8 cellular contexts compared by ENCODE assay signal in the genomic region with DNA sequence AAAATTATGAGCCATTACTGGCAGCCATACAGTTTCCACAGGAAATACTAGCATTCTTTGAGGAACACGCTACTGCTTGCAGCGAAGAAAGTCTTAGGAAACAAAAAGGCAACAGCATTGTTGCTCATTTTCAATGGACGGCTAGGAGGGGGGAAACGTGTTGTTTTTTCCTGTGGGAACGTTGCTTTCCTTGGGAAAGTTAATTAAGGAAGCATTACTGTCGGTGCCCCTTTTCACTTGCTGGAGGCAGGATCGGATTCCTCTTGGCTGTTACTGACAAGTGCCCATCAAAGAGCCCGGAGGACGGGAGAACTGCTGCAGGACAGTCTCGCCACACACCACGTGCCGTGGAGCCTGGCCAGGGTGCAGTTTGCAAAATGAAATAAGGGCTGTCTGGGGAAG. TPM values are rescaled to one million over a fixed set of nuclear protein-coding genes. Genes with fewer than 3 reads are reported as not detected.
DNase-seq lines count a peak whose midpoint lies in the region; ATAC-seq and TF ChIP-seq lines count a peak whose summit lies in the region.

No MANE protein-coding gene starts in this region.

- no peaks in the 10 kb centered on the region for H3K27me3 ChIP-seq in right lobe of liver
- peaks cover 0 to 8% of the 10 kb centered on the region in 2 donors for H3K27me3 ChIP-seq in tibial nerve
- no peaks in the 10 kb centered on the region for H3K27me3 ChIP-seq in thyroid gland

- peaks cover 0 to 14% (median 5%) of the 10 kb centered on the region in 4 donors for H3K4me1 ChIP-seq in right lobe of liver
- H3K4me1 ChIP-seq in tibial nerve: peaks cover 0 to 25% (median 0%) of the 10 kb centered on the region in 4 donors
- H3K4me1 ChIP-seq in thyroid gland: peaks cover 0 to 10% of the 10 kb centered on the region in 2 donors

- no peaks in the 10 kb centered on the region for H3K9me3 ChIP-seq in right lobe of liver
- peaks cover 0 to 5% (median 0%) of the 10 kb centered on the region in 4 donors for H3K9me3 ChIP-seq in tibial nerve
- H3K9me3 ChIP-seq in thyroid gland: no peaks in the 10 kb centered on the region

- no peak for TF ChIP-seq CTCF in right lobe of liver (IDR thresholded peaks at IDR 0.05)
- TF ChIP-seq CTCF in tibial nerve (IDR thresholded peaks at IDR 0.05): no peak
- TF ChIP-seq CTCF in thyroid gland (IDR thresholded peaks at IDR 0.05): no peak

- 6% methylated on average over 10 of the region's 12 CpGs for WGBS in right lobe of liver (ENCODE audit: insufficient coverage, low coverage, low lambda C conversion rate, missing lambda C conversion rate)
- 1 to 3% methylated on average over 12 of the region's 12 CpGs for WGBS in tibial nerve, 2 donors
- WGBS in thyroid gland, 2 donors: 17 to 57% methylated on average over 12 of the region's 12 CpGs

- DNase-seq in NCI-H1092 treated with DMSO at 0.1 percent for 48 hours (lab: John Stamatoyannopoulos, UW) (peak; percentile 68), NCI-H1092 (lab: John Stamatoyannopoulos, UW) (no peak), dedifferentiated amniotic fluid mesenchymal stem cell (ENCODE audit: extremely low spot score) (peak; percentile 49), right lobe of liver (no peak), tibial nerve (ENCODE audit: low spot score in 2 of 2) (peak in 1 of 2 donors; percentile 10), thyroid gland (no peak)

- H3K4me3 ChIP-seq in right lobe of liver (peak overlapping the region; percentile 25 to 46 (median 33)), tibial nerve (peak overlapping the region; percentile 41 to 77 (median 67)), thyroid gland (replicated peaks in 1 of 3) (peak overlapping the region in 1 of 3 donors; percentile 59)

- TF ChIP-seq POLR2A in right lobe of liver (IDR thresholded peaks at IDR 0.05) (no peak), tibial nerve (IDR thresholded peaks at IDR 0.05) (no peak), thyroid gland (IDR thresholded peaks at IDR 0.05) (no peak)

- H3K36me3 ChIP-seq in right lobe of liver (no peaks in the 10 kb centered on the region), tibial nerve (no peaks in the 10 kb centered on the region), thyroid gland (no peaks in the 10 kb centered on the region)

- H3K27ac ChIP-seq in right lobe of liver (no peak overlapping the region), tibial nerve (peak overlapping the region in 1 of 4 donors; percentile 75), thyroid gland (peak overlapping the region in 1 of 3 donors; percentile 1)

- ATAC-seq in right lobe of liver (peak; percentile 27 to 49 (median 38)), HG03565 (IDR thresholded peaks at IDR 0.05; ENCODE audit: unreplicated experiment) (no peak), GM21528 (IDR thresholded peaks at IDR 0.05; ENCODE audit: low FRiP score, unreplicated experiment) (no peak)

- peak in 1 of 2 donors; percentile 8 for TF ChIP-seq EP300 in tibial nerve (IDR thresholded peaks at IDR 0.05)

- intact Hi-C loops in right lobe of liver (cut with DNase I) (no loop called here), thyroid gland (cut with DNase I) (no loop called here)

RNA-seq across cellular contexts. Expression of gene SNCAIP, which starts 1.0 kb away (rescaled TPM):
- total RNA-seq in right lobe of liver (under 1 TPM in 5 of 6 experiments, not detected in 1; 0.19 to 0.65 (median 0.32) TPM), tibial nerve (10 to 100 TPM in 1 of 4 donors, 1 to 10 TPM in 3; 4.6 to 18.6 (median 6.4) TPM), thyroid gland (10 to 100 TPM in 2 of 4 donors, 1 to 10 TPM in 2; 4.0 to 12.8 (median 9.8) TPM)

Comparison
In these comparisons a context has a peak if more than half of its experiments do, and no peak if none do; other contexts are left out.
1. DNase-seq: peak in NCI-H1092 treated with DMSO at 0.1 percent for 48 hours (single experiment) and dedifferentiated amniotic fluid mesenchymal stem cell (single experiment); none in NCI-H1092 (single experiment), right lobe of liver (0 of 3) and thyroid gland (0 of 2).
2. ATAC-seq: peak in right lobe of liver (4 of 4); none in HG03565 (single experiment) and GM21528 (single experiment).